ENCODE assay signal across 8 cellular contexts in the genomic region with DNA sequence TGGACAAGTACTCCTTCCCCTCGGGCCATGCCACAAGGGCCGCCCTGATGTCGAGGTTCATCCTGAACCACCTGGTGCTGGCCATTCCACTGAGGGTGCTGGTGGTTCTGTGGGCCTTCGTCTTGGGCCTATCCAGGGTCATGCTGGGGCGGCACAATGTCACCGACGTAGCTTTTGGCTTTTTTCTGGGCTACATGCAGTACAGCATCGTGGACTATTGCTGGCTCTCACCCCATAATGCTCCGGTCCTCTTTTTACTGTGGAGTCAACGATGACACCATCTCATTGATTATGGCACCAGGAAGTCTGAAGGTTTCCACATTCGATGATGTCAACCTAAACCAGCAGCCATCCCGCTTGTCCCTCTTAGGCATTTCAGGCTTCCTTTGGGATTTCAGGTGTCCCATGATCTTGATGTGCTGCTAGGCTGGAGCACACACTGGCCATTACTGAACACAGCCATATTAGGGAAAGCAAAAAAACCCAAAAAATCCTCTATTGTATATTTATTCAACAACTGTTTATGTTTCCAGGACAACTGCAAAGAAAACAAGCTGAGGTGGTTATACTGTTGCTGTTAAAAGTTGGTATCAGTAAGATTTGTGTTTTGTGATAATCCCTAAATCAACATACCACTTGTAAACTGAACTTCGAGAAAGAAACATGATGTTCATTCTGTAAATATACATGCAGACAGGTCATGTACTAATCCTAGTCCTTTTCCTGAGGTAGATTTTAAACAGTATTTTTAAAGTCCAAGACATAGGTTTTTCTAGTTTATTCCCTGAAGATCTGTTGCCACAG. TPM values are rescaled to one million over a fixed set of nuclear protein-coding genes. Genes with fewer than 3 reads are reported as not detected.
DNase-seq lines count a peak whose midpoint lies in the region; ATAC-seq and TF ChIP-seq lines count a peak whose summit lies in the region.

No MANE protein-coding gene starts in this region.

- DNase-seq in GM10266 (ENCODE audit: extremely low spot score) (peak; percentile 44), Karpas-422 (no peak), body of pancreas (peak in 3 of 4 donors; percentile 36 to 65 (median 42)), memory B cell (ENCODE audit: low spot score in 2 of 2) (no peak), vagina (ENCODE audit: extremely low spot score in 2 of 2) (no peak), NCI-H1048 (lab: John Stamatoyannopoulos, UW) (no peak), cortex of kidney (lab: John Stamatoyannopoulos, UW) (no peak), foreskin keratinocyte (no peak)

- TF ChIP-seq CTCF in GM10266 (IDR thresholded peaks at IDR 0.05; ENCODE audit: control insufficient read depth, insufficient read depth, low read depth, missing control alignments), result no peak
- no peak for TF ChIP-seq CTCF in body of pancreas (IDR thresholded peaks at IDR 0.05)
- TF ChIP-seq CTCF in vagina (IDR thresholded peaks at IDR 0.05), result no peak
- no peak for TF ChIP-seq CTCF in foreskin keratinocyte (conservative IDR thresholded peaks at IDR 0.05)

- H3K4me3 ChIP-seq in Karpas-422 (ENCODE audit: low read length) (peak overlapping the region; percentile 79), body of pancreas (peak overlapping the region; percentile 39 to 72), vagina (peak overlapping the region; percentile 72 to 84)

- intact Hi-C loops in body of pancreas (cut with DNase I), result no loop called here
- intact Hi-C loops in vagina (cut with DNase I), result no loop called here

- H2AFZ ChIP-seq in Karpas-422 (ENCODE audit: low read length), result no peak overlapping the region

- WGBS in body of pancreas, 2 donors, result 19 to 22% methylated on average over 13 of the region's 13 CpGs

- H3K4me1 Mint-ChIP-seq in memory B cell, result peaks cover 46% of the 10 kb centered on the region

- no peaks in the 10 kb centered on the region for H3K79me2 ChIP-seq in Karpas-422 (ENCODE audit: low read length)

- H3K27me3 ChIP-seq in Karpas-422 (ENCODE audit: low read length) (no peaks in the 10 kb centered on the region), body of pancreas (no peaks in the 10 kb centered on the region), vagina (no peaks in the 10 kb centered on the region), foreskin keratinocyte (no peaks in the 10 kb centered on the region)

- peak overlapping the region; percentile 87 for H3K4me3 Mint-ChIP-seq in memory B cell

- H3K4me2 ChIP-seq in Karpas-422 (ENCODE audit: low read depth, low read length, poor library complexity, severe bottlenecking), result peak overlapping the region; percentile 76

- H3K27ac Mint-ChIP-seq in memory B cell, result peak overlapping the region; percentile 25

- no peaks in the 10 kb centered on the region for H3K9me2 ChIP-seq in Karpas-422 (replicated peaks; ENCODE audit: insufficient read depth, low read length)

- H3K9me3 Mint-ChIP-seq in memory B cell, result no peaks in the 10 kb centered on the region

- H3K36me3 Mint-ChIP-seq in memory B cell, result no peaks in the 10 kb centered on the region

- H3K9me3 ChIP-seq in Karpas-422 (ENCODE audit: low read length), result no peaks in the 10 kb centered on the region
- H3K9me3 ChIP-seq in body of pancreas, result no peaks in the 10 kb centered on the region
- no peaks in the 10 kb centered on the region for H3K9me3 ChIP-seq in vagina

- H3K9ac ChIP-seq in Karpas-422 (ENCODE audit: low read length), result peak overlapping the region; percentile 81

- no peaks in the 10 kb centered on the region; the same call in 1 of the 2 replicates for H4K20me1 ChIP-seq in Karpas-422 (ENCODE audit: insufficient read depth, low read depth, low read length)

- H3K4me1 ChIP-seq in Karpas-422 (ENCODE audit: low read length) (peaks cover 47% of the 10 kb centered on the region), body of pancreas (peaks cover 53% of the 10 kb centered on the region), vagina (peaks cover 48% of the 10 kb centered on the region), foreskin keratinocyte (peaks cover 18% of the 10 kb centered on the region)

- no peak overlapping the region for H3K27ac ChIP-seq in Karpas-422 (ENCODE audit: low read length)
- peak overlapping the region; percentile 77 to 98 (median 94) for H3K27ac ChIP-seq in body of pancreas
- H3K27ac ChIP-seq in vagina, result peak overlapping the region; percentile 76
- no peak overlapping the region for H3K27ac ChIP-seq in foreskin keratinocyte

- H3K36me3 ChIP-seq in Karpas-422 (ENCODE audit: insufficient read depth, low read length), result no peaks in the 10 kb centered on the region
- no peaks in the 10 kb centered on the region for H3K36me3 ChIP-seq in body of pancreas (replicated peaks in 1 of 2; ENCODE audit: insufficient read depth in 1 of 2, low read depth in 2 of 2)
- no peaks in the 10 kb centered on the region for H3K36me3 ChIP-seq in vagina

- H3K27me3 Mint-ChIP-seq in memory B cell, result peaks cover 2% of the 10 kb centered on the region

- ATAC-seq in body of pancreas, result peak; percentile 63
- ATAC-seq in memory B cell (ENCODE audit: low read depth), result peak; percentile 6
- no peak for ATAC-seq in foreskin keratinocyte

- peak in 2 of 3 donors; percentile 62 to 74 for TF ChIP-seq POLR2A in body of pancreas (IDR thresholded peaks at IDR 0.05)
- TF ChIP-seq POLR2A in vagina (IDR thresholded peaks at IDR 0.05), result no peak

RNA-seq across cellular contexts. Expression of a gene that starts 1.1 kb away (rescaled TPM):
- total RNA-seq in Karpas-422 (2014; rRNA removed; shearing (Covaris generic); ENCODE audit: low replicate concordance), result 8.9 and 13.1 TPM in 2 replicates
- 10 to 100 TPM; 16.2 to 17.1 TPM for total RNA-seq in body of pancreas
- 7.1 TPM for total RNA-seq in vagina
- 5.4 and 6.3 TPM in 2 replicates for total RNA-seq in foreskin keratinocyte
- 3.2 and 3.5 TPM in 2 replicates for polyA plus RNA-seq in foreskin keratinocyte

RNA-seq across cellular contexts. Expression of a gene that starts 3.1 kb away (rescaled TPM):
- total RNA-seq in Karpas-422 (2014; rRNA removed; shearing (Covaris generic); ENCODE audit: low replicate concordance), result 0.22 and 0.69 TPM in 2 replicates
- total RNA-seq in body of pancreas (10 to 100 TPM in 1 of 2 donors, 1 to 10 TPM in 1; 3.6 to 10.9 TPM), vagina (3.9 TPM), foreskin keratinocyte (0.24 and 0.28 TPM in 2 replicates)
- polyA plus RNA-seq in foreskin keratinocyte, result 0.18 TPM in 2 replicates

RNA-seq across cellular contexts. Expression of a gene that starts 16.2 kb away (rescaled TPM):
- 12.0 and 17.9 TPM in 2 replicates for total RNA-seq in Karpas-422 (2014; rRNA removed; shearing (Covaris generic); ENCODE audit: low replicate concordance)
- total RNA-seq in body of pancreas (1 to 10 TPM; 7.9 to 9.9 TPM), vagina (23.8 TPM), foreskin keratinocyte (15.1 and 15.3 TPM in 2 replicates)
- polyA plus RNA-seq in foreskin keratinocyte, result 6.7 and 8.0 TPM in 2 replicates

Comparison
In these comparisons a context has a peak if more than half of its experiments do, and no peak if none do; other contexts are left out.
1. DNase-seq: peak in GM10266 (single experiment) and body of pancreas (3 of 4); none in Karpas-422 (single experiment), memory B cell (0 of 2), vagina (0 of 2), NCI-H1048 (single experiment), cortex of kidney (single experiment) and foreskin keratinocyte (0 of 2).
2. H3K27ac ChIP-seq: peak in body of pancreas (4 of 4) and vagina (single experiment); none in Karpas-422 (single experiment) and foreskin keratinocyte (single experiment).
3. POLR2A ChIP-seq: peak in body of pancreas (2 of 3); none in vagina (0 of 2).
4. Peak in every context shown above with its lines, with median percentiles within 50 percentile points of each other: H3K4me3 ChIP-seq.